Comparison of ENCODE assay signal across 9 cellular contexts in genomic region chr15:90883526-90883931, GRCh38. TPM values are rescaled to one million over a fixed set of nuclear protein-coding genes. Genes with fewer than 3 reads are reported as not detected.
DNase-seq lines count a peak whose midpoint lies in the region; ATAC-seq and TF ChIP-seq lines count a peak whose summit lies in the region.
"Had no signal": no experiment of that assay in that cellular context is flagged by ENCODE, and none has a peak within 500 bp of the region (broad histone marks: within the 10 kb centered on the region; RNA-seq: fewer than 3 reads in every experiment).

No MANE protein-coding gene starts in this region.

- no peak for TF ChIP-seq EP300 in gastroesophageal sphincter (IDR thresholded peaks at IDR 0.05)

- no peak for TF ChIP-seq POLR2A in gastroesophageal sphincter (IDR thresholded peaks at IDR 0.05)
- TF ChIP-seq POLR2A in prostate gland (IDR thresholded peaks at IDR 0.05) = no peak

- TF ChIP-seq CTCF in gastroesophageal sphincter (IDR thresholded peaks at IDR 0.05) = no peak
- no peak for TF ChIP-seq CTCF in prostate gland (IDR thresholded peaks at IDR 0.05)

- peak overlapping the region; percentile 98 for H3K4me2 ChIP-seq in BLaER1

- peak overlapping the region; percentile 15 for H3K4me3 Mint-ChIP-seq in T-helper 17 cell

- DNase-seq in T-helper 17 cell (no peak), prostate gland (ENCODE audit: low spot score) (no peak), KBM-7 (no peak), GM19240 (ENCODE audit: insufficient read length, low spot score) (no peak), COLO829 (ENCODE audit: low spot score) (no peak), AG08395 (ENCODE audit: low spot score) (no peak)
- DNase-seq: NCI-H1105 treated with DMSO at 0.1 percent for 48 hours had no signal

- peaks cover 5% of the 10 kb centered on the region for H3K27me3 Mint-ChIP-seq in T-helper 17 cell

- peak overlapping the region; percentile 79 for H3K4me3 ChIP-seq in BLaER1
- H3K4me3 ChIP-seq in gastroesophageal sphincter = peak overlapping the region in 1 of 2 donors; percentile 53
- H3K4me3 ChIP-seq in prostate gland = no peak overlapping the region

- in situ Hi-C loops in KBM-7 (cut with MboI; ENCODE audit: low pct_unique_long_range_greater_than_20kb, low sequenced_read_pairs) = loop anchor here (25.0 kb wide), 1 partner anchor 246 kb away; no protein-coding TSS in a partner anchor

- H3K36me3 ChIP-seq in BLaER1 = peaks cover 68% of the 10 kb centered on the region
- peaks cover 0 to 59% of the 10 kb centered on the region in 2 donors for H3K36me3 ChIP-seq in gastroesophageal sphincter
- peaks cover 10 to 30% of the 10 kb centered on the region in 2 donors for H3K36me3 ChIP-seq in prostate gland

- 17 to 80% methylated on average over 1 of the region's 5 CpGs for WGBS in gastroesophageal sphincter (ENCODE audit: low coverage in 1 of 2), 2 donors
- 76% methylated on average over 5 of the region's 5 CpGs for WGBS in prostate gland

- H3K27ac Mint-ChIP-seq in T-helper 17 cell = peak overlapping the region; percentile 81

- H3K27ac ChIP-seq in BLaER1 (peak overlapping the region; percentile 97), gastroesophageal sphincter (peak overlapping the region; percentile 81 to 94 (median 88)), prostate gland (peak overlapping the region; percentile 78 to 86)

- peak overlapping the region; percentile 95 for H3K9ac ChIP-seq in BLaER1

- ATAC-seq in T-helper 17 cell (peak; percentile 10), gastroesophageal sphincter (no peak)

- peaks cover 9% of the 10 kb centered on the region for H3K4me1 Mint-ChIP-seq in T-helper 17 cell

- H3K4me1 ChIP-seq in BLaER1 (peaks cover 55% of the 10 kb centered on the region), gastroesophageal sphincter (peaks cover 0 to 50% (median 26%) of the 10 kb centered on the region in 3 donors), prostate gland (replicated peaks) (peaks cover 6% of the 10 kb centered on the region)

- intact Hi-C loops in prostate gland (cut with DNase I) = loop anchor here (10.0 kb wide), 1 partner anchor 569 kb away; no protein-coding TSS in a partner anchor

- H3K36me3 Mint-ChIP-seq in T-helper 17 cell (ENCODE audit: low read depth) = no peaks in the 10 kb centered on the region

- peaks cover 23% of the 10 kb centered on the region; the same call in 1 of the 2 replicates for H4K20me1 ChIP-seq in BLaER1

- no peaks in the 10 kb centered on the region for H3K27me3 ChIP-seq in BLaER1
- H3K27me3 ChIP-seq in gastroesophageal sphincter = no peaks in the 10 kb centered on the region
- no peaks in the 10 kb centered on the region for H3K27me3 ChIP-seq in prostate gland (replicated peaks; ENCODE audit: insufficient read depth)

- H3K9me3 ChIP-seq in BLaER1 (no peaks in the 10 kb centered on the region), T-helper 17 cell (ENCODE audit: control insufficient read depth, low read length, poor library complexity, severe bottlenecking) (no peaks in the 10 kb centered on the region), gastroesophageal sphincter (no peaks in the 10 kb centered on the region), prostate gland (no peaks in the 10 kb centered on the region)

RNA-seq across cellular contexts. Expression of gene FES, which starts 0.8 kb away (rescaled TPM):
- total RNA-seq in T-helper 17 cell (10 to 100 TPM in 1 of 2 donors, 1 to 10 TPM in 1; 6.0 to 12.7 TPM), gastroesophageal sphincter (10 to 100 TPM; 40.1 to 70.4 (median 43.5) TPM), prostate gland (10 to 100 TPM; 22.8 to 33.9 TPM)

RNA-seq across cellular contexts. Expression of gene FURIN, which starts 15.1 kb away (rescaled TPM):
- total RNA-seq in T-helper 17 cell (100 to 1,000 TPM; 133 to 260 TPM), gastroesophageal sphincter (10 to 100 TPM; 34.1 to 75.4 (median 59.8) TPM), prostate gland (100 to 1,000 TPM in 1 of 2 donors, 10 to 100 TPM in 1; 92.8 to 154 TPM)

RNA-seq across cellular contexts. Expression of gene MAN2A2, which starts 19.6 kb away (rescaled TPM):
- total RNA-seq in T-helper 17 cell (100 to 1,000 TPM; 159 to 186 TPM), gastroesophageal sphincter (10 to 100 TPM; 19.4 to 58.2 (median 44.9) TPM), prostate gland (100 to 1,000 TPM in 1 of 2 donors, 10 to 100 TPM in 1; 46.6 to 113 TPM)

RNA-seq across cellular contexts. Expression of gene HDDC3, which starts 48.8 kb away (rescaled TPM):
- total RNA-seq in T-helper 17 cell = 10 to 100 TPM; 11.1 to 12.9 TPM
- 10 to 100 TPM in 2 of 4 donors, 1 to 10 TPM in 2; 5.9 to 17.1 (median 8.3) TPM for total RNA-seq in gastroesophageal sphincter
- total RNA-seq in prostate gland = 10 to 100 TPM; 16.2 to 30.6 TPM

RNA-seq across cellular contexts. Expression of gene UNC45A, which starts 51.6 kb away (rescaled TPM):
- total RNA-seq in T-helper 17 cell = 10 to 100 TPM; 36.9 to 38.3 TPM
- 100 to 1,000 TPM in 2 of 4 donors, 10 to 100 TPM in 2; 63.7 to 116 (median 100) TPM for total RNA-seq in gastroesophageal sphincter
- 10 to 100 TPM; 52.2 to 70.1 TPM for total RNA-seq in prostate gland
